In genomic region chr4:143186202-143186601, GRCh38 we compare ENCODE assay signal across 8 cellular contexts. TPM values are rescaled to one million over a fixed set of nuclear protein-coding genes. Genes with fewer than 3 reads are reported as not detected.
DNase-seq lines count a peak whose midpoint lies in the region; ATAC-seq and TF ChIP-seq lines count a peak whose summit lies in the region.

No MANE protein-coding gene starts in this region.

- H3K27ac Mint-ChIP-seq in activated T-cell treated with anti-CD3 and anti-CD28 coated beads, Interleukin-2, amount 50 U/mL, for 24 hours: peak overlapping the region; percentile 96
- peak overlapping the region; percentile 92 for H3K27ac Mint-ChIP-seq in activated naive CD8-positive, alpha-beta T cell treated with anti-CD3 and anti-CD28 coated beads, Interleukin-2, amount 10 ng/mL, durations not matched to agents 7 days and 5 days

- H3K9me3 ChIP-seq in thyroid gland: no peaks in the 10 kb centered on the region

- no peak for DNase-seq in activated T-cell treated with anti-CD3 and anti-CD28 coated beads, Interleukin-2, amount 50 U/mL, for 24 hours
- DNase-seq in activated T-cell treated with anti-CD3 and anti-CD28 coated beads, Interleukin-2, amount 50 U/mL, for 48 hours: no peak
- no peak for DNase-seq in activated naive CD8-positive, alpha-beta T cell treated with anti-CD3 and anti-CD28 coated beads, Interleukin-2, amount 10 ng/mL, durations not matched to agents 7 days and 5 days
- DNase-seq in kidney tubule cell (ENCODE audit: low spot score): peak; percentile 30
- no peak for DNase-seq in thyroid gland
- no peak for DNase-seq in NCI-H524 treated with DMSO at 0.1 percent for 48 hours (lab: John Stamatoyannopoulos, UW)

- H3K27ac ChIP-seq in thyroid gland: peak overlapping the region in 2 of 3 donors; percentile 88 to 93

- H3K4me3 Mint-ChIP-seq in activated T-cell treated with anti-CD3 and anti-CD28 coated beads, Interleukin-2, amount 50 U/mL, for 24 hours: peak overlapping the region; percentile 83
- peak overlapping the region; percentile 88 for H3K4me3 Mint-ChIP-seq in activated naive CD8-positive, alpha-beta T cell treated with anti-CD3 and anti-CD28 coated beads, Interleukin-2, amount 10 ng/mL, durations not matched to agents 7 days and 5 days

- POLR2A ChIA-PET in activated naive CD8-positive, alpha-beta T cell treated with anti-CD3 and anti-CD28 coated beads, Interleukin-2, amount 10 ng/mL, durations not matched to agents 7 days and 5 days (lab: Charles Lee): interaction anchor here (1.8 kb wide), 1 partner anchor 328 kb away, joined by 7 read pairs; the partner anchor contains the start of gene SMARCA5

- no peaks in the 10 kb centered on the region for H3K9me3 Mint-ChIP-seq in activated T-cell treated with anti-CD3 and anti-CD28 coated beads, Interleukin-2, amount 50 U/mL, for 24 hours
- no peaks in the 10 kb centered on the region for H3K9me3 Mint-ChIP-seq in activated naive CD8-positive, alpha-beta T cell treated with anti-CD3 and anti-CD28 coated beads, Interleukin-2, amount 10 ng/mL, durations not matched to agents 7 days and 5 days

- H3K36me3 ChIP-seq in thyroid gland: no peaks in the 10 kb centered on the region

- H3K27me3 Mint-ChIP-seq in activated T-cell treated with anti-CD3 and anti-CD28 coated beads, Interleukin-2, amount 50 U/mL, for 24 hours: no peaks in the 10 kb centered on the region
- H3K27me3 Mint-ChIP-seq in activated naive CD8-positive, alpha-beta T cell treated with anti-CD3 and anti-CD28 coated beads, Interleukin-2, amount 10 ng/mL, durations not matched to agents 7 days and 5 days: no peaks in the 10 kb centered on the region

- H3K27me3 ChIP-seq in thyroid gland: no peaks in the 10 kb centered on the region

- 5 to 8% methylated on average over 6 of the region's 6 CpGs for WGBS in thyroid gland, 2 donors

- H3K4me3 ChIP-seq in thyroid gland (replicated peaks in 1 of 3): peak overlapping the region; percentile 71 to 95 (median 82)

- intact Hi-C loops in thyroid gland (cut with DNase I): loop anchor here (10.0 kb wide), 1 partner anchor 149 kb away; the partner anchor contains the start of gene GAB1

- peaks cover 56% of the 10 kb centered on the region for H3K4me1 Mint-ChIP-seq in activated T-cell treated with anti-CD3 and anti-CD28 coated beads, Interleukin-2, amount 50 U/mL, for 24 hours (ENCODE audit: low read depth)
- H3K4me1 Mint-ChIP-seq in activated naive CD8-positive, alpha-beta T cell treated with anti-CD3 and anti-CD28 coated beads, Interleukin-2, amount 10 ng/mL, durations not matched to agents 7 days and 5 days: peaks cover 44% of the 10 kb centered on the region

- H3K4me1 ChIP-seq in thyroid gland: peaks cover 23 to 25% of the 10 kb centered on the region in 2 donors

- H3K36me3 Mint-ChIP-seq in activated T-cell treated with anti-CD3 and anti-CD28 coated beads, Interleukin-2, amount 50 U/mL, for 24 hours (ENCODE audit: low read depth): peaks cover 64% of the 10 kb centered on the region
- peaks cover 28% of the 10 kb centered on the region for H3K36me3 Mint-ChIP-seq in activated naive CD8-positive, alpha-beta T cell treated with anti-CD3 and anti-CD28 coated beads, Interleukin-2, amount 10 ng/mL, durations not matched to agents 7 days and 5 days

- TF ChIP-seq POLR2A in thyroid gland (IDR thresholded peaks at IDR 0.05): no peak

- no peak for ATAC-seq in activated naive CD8-positive, alpha-beta T cell treated with anti-CD3 and anti-CD28 coated beads, Interleukin-2, amount 10 ng/mL, durations not matched to agents 7 days and 5 days (ENCODE audit: low read depth)
- ATAC-seq in GM21737 (IDR thresholded peaks at IDR 0.05; ENCODE audit: unreplicated experiment) (no peak), HG03442 (IDR thresholded peaks at IDR 0.05; ENCODE audit: unreplicated experiment) (no peak)

- no peak for TF ChIP-seq CTCF in thyroid gland (IDR thresholded peaks at IDR 0.05)

RNA-seq across cellular contexts. Expression of gene USP38, which starts 1.5 kb away (rescaled TPM):
- total RNA-seq in activated naive CD8-positive, alpha-beta T cell treated with anti-CD3 and anti-CD28 coated beads, Interleukin-2, amount 10 ng/mL, durations not matched to agents 7 days and 5 days: 10 to 100 TPM; 23.7 to 24.2 TPM
- 10 to 100 TPM; 21.8 to 39.8 (median 29.9) TPM for total RNA-seq in thyroid gland
